ENCODE assay signal across 10 cellular contexts in genomic region chr3:170469151-170470062, GRCh38. TPM values are rescaled to one million over a fixed set of nuclear protein-coding genes. Genes with fewer than 3 reads are reported as not detected.
DNase-seq lines count a peak whose midpoint lies in the region; ATAC-seq, FAIRE-seq and TF ChIP-seq lines count a peak whose summit lies in the region.
"Had no signal": no experiment of that assay in that cellular context is flagged by ENCODE, and none has a peak within 500 bp of the region (broad histone marks: within the 10 kb centered on the region; RNA-seq: fewer than 3 reads in every experiment).

No MANE protein-coding gene starts in this region.

- H4K20me1 ChIP-seq in astrocyte (ENCODE audit: insufficient read depth, low read length): no peaks in the 10 kb centered on the region

- no peaks in the 10 kb centered on the region for H3K9me3 Mint-ChIP-seq in astrocyte (ENCODE audit: unreplicated experiment)

- peak; percentile 65 for DNase-seq in DMS 273 (lab: John Stamatoyannopoulos, UW; ENCODE audit: unreplicated experiment)
- peak; percentile 20 for DNase-seq in NCI-H128 (lab: John Stamatoyannopoulos, UW; ENCODE audit: unreplicated experiment)
- peak; percentile 74 for DNase-seq in astrocyte (ENCODE audit: low read depth)
- DNase-seq in pons (ENCODE audit: low spot score): peak; percentile 62
- DNase-seq in middle frontal gyrus (ENCODE audit: extremely low spot score, low spot score): no peak
- no peak for DNase-seq in activated effector memory CD4-positive, alpha-beta T cell treated with Interleukin-2 at 50 U/mL for 16 hours

- H3K27me3 ChIP-seq in astrocyte (ENCODE audit: insufficient read depth, low read length): no peaks in the 10 kb centered on the region
- H3K27me3 ChIP-seq: right atrium auricular region had no signal

- H3K4me1 ChIP-seq in astrocyte (ENCODE audit: insufficient read depth, low read length): no peaks in the 10 kb centered on the region
- H3K4me1 ChIP-seq: right atrium auricular region had no signal

- ATAC-seq in GM21526 (IDR thresholded peaks at IDR 0.05; ENCODE audit: low FRiP score, unreplicated experiment) (no peak), GM21447 (IDR thresholded peaks at IDR 0.05; ENCODE audit: unreplicated experiment) (no peak)

- H2AFZ ChIP-seq in astrocyte (ENCODE audit: low read depth, low read length): no peak overlapping the region

- no peaks in the 10 kb centered on the region for H3K9me3 ChIP-seq in astrocyte (ENCODE audit: insufficient read depth, low read depth, low read length)
- H3K9me3 ChIP-seq: right atrium auricular region had no signal

- H3K27ac ChIP-seq in astrocyte (ENCODE audit: low read depth, low read length): no peak overlapping the region
- H3K27ac ChIP-seq: right atrium auricular region had no signal

- no peak for FAIRE-seq in astrocyte (lab: Jason Lieb, UNC)
- FAIRE-seq: islet of Langerhans had no signal

- no peak overlapping the region for H3K9ac ChIP-seq in astrocyte (ENCODE audit: low read length)

- H3K27ac Mint-ChIP-seq in astrocyte (ENCODE audit: unreplicated experiment): no peak overlapping the region

- H3K4me2 ChIP-seq in astrocyte (ENCODE audit: low read length): no peak overlapping the region

- no peaks in the 10 kb centered on the region for H3K36me3 ChIP-seq in astrocyte (ENCODE audit: insufficient read depth, low read length)
- H3K36me3 ChIP-seq: right atrium auricular region had no signal

- no peak for TF ChIP-seq CTCF in astrocyte (IDR thresholded peaks at IDR 0.05; ENCODE audit: insufficient read depth, low read depth, low read length)

- H3K4me3 ChIP-seq in astrocyte (ENCODE audit: insufficient read depth, low read depth, low read length): no peak overlapping the region
- H3K4me3 ChIP-seq: right atrium auricular region had no signal

- peaks cover 29% of the 10 kb centered on the region for H3K27me3 Mint-ChIP-seq in astrocyte (ENCODE audit: low read depth, unreplicated experiment)

- no peak overlapping the region for H3K4me3 Mint-ChIP-seq in astrocyte (ENCODE audit: unreplicated experiment)

- no peaks in the 10 kb centered on the region for H3K36me3 Mint-ChIP-seq in astrocyte (ENCODE audit: low read depth, unreplicated experiment)

- no peaks in the 10 kb centered on the region for H3K79me2 ChIP-seq in astrocyte (ENCODE audit: insufficient read depth, low read length)

- H3K4me1 Mint-ChIP-seq in astrocyte (ENCODE audit: low read depth, unreplicated experiment): peaks cover 9% of the 10 kb centered on the region

RNA-seq across cellular contexts. Expression of gene CLDN11, which starts 50.7 kb away (rescaled TPM):
- 0.22 and 0.70 TPM in 2 replicates for total RNA-seq in astrocyte

Comparison
In these comparisons a context has a peak if more than half of its experiments do, and no peak if none do; other contexts are left out.
1. DNase-seq: peak in DMS 273 (single experiment), NCI-H128 (single experiment), astrocyte (single experiment) and pons (single experiment); none in middle frontal gyrus (single experiment) and activated effector memory CD4-positive, alpha-beta T cell treated with Interleukin-2 at 50 U/mL for 16 hours (single experiment).